13 cellular contexts compared by ENCODE assay signal in genomic region chr7:98418271-98418635, GRCh38. TPM values are rescaled to one million over a fixed set of nuclear protein-coding genes. Genes with fewer than 3 reads are reported as not detected.
DNase-seq lines count a peak whose midpoint lies in the region; FAIRE-seq and TF ChIP-seq lines count a peak whose summit lies in the region.
"Had no signal": no experiment of that assay in that cellular context is flagged by ENCODE, and none has a peak within 500 bp of the region (broad histone marks: within the 10 kb centered on the region; RNA-seq: fewer than 3 reads in every experiment).

No MANE protein-coding gene starts in this region.

- H3K9ac ChIP-seq in astrocyte (ENCODE audit: low read length) = peak overlapping the region; percentile 80

- no peaks in the 10 kb centered on the region for H3K79me2 ChIP-seq in astrocyte (ENCODE audit: insufficient read depth, low read length)
- H3K79me2 ChIP-seq in hepatocyte = no peaks in the 10 kb centered on the region

- H3K27me3 Mint-ChIP-seq in astrocyte (ENCODE audit: low read depth, unreplicated experiment) (no peaks in the 10 kb centered on the region), mesothelial cell of epicardium (ENCODE audit: low read depth) (no peaks in the 10 kb centered on the region)

- WGBS in hepatocyte (ENCODE audit: low lambda C conversion rate, missing lambda C conversion rate) = 87% methylated on average over 7 of the region's 7 CpGs

- H3K4me3 ChIP-seq in astrocyte (ENCODE audit: insufficient read depth, low read depth, low read length) (peak overlapping the region; percentile 16), hepatocyte (no peak overlapping the region), coronary artery (no peak overlapping the region)
- H3K4me3 ChIP-seq: gastroesophageal sphincter, right atrium auricular region had no signal

- TF ChIP-seq CTCF in astrocyte (IDR thresholded peaks at IDR 0.05; ENCODE audit: insufficient read depth, low read depth, low read length) = no peak
- TF ChIP-seq CTCF in hepatocyte (IDR thresholded peaks at IDR 0.05; ENCODE audit: poor library complexity) = no peak
- no peak for TF ChIP-seq CTCF in mesothelial cell of epicardium (IDR thresholded peaks at IDR 0.05; ENCODE audit: unreplicated experiment)
- no peak for TF ChIP-seq CTCF in coronary artery (IDR thresholded peaks at IDR 0.05)

- CTCF ChIA-PET in HEK293T (lab: Yijun Ruan, JAX) = interaction anchor here (1.4 kb wide), 1 partner anchor 415 kb away, joined by 4 read pairs; no protein-coding TSS in a partner anchor

- no peak for FAIRE-seq in astrocyte (lab: Jason Lieb, UNC)

- peaks cover 17% of the 10 kb centered on the region for H3K4me1 ChIP-seq in astrocyte (ENCODE audit: insufficient read depth, low read length)
- peaks cover 25% of the 10 kb centered on the region for H3K4me1 ChIP-seq in hepatocyte (ENCODE audit: insufficient read depth)
- H3K4me1 ChIP-seq: gastroesophageal sphincter, right atrium auricular region had no signal

- no peaks in the 10 kb centered on the region for H3K9me2 ChIP-seq in hepatocyte (replicated peaks; ENCODE audit: insufficient read depth)

- H3K36me3 Mint-ChIP-seq in astrocyte (ENCODE audit: low read depth, unreplicated experiment) (no peaks in the 10 kb centered on the region), mesothelial cell of epicardium (no peaks in the 10 kb centered on the region)
- H3K36me3 Mint-ChIP-seq: naive B cell had no signal

- H3K9me3 Mint-ChIP-seq in astrocyte (ENCODE audit: unreplicated experiment) = no peaks in the 10 kb centered on the region
- peaks cover 3% of the 10 kb centered on the region for H3K9me3 Mint-ChIP-seq in mesothelial cell of epicardium
- H3K9me3 Mint-ChIP-seq: stimulated activated naive CD8-positive, alpha-beta T cell treated with anti-CD3 and anti-CD28 coated beads, Interleukin-15, Interleukin-2, amounts not matched to agents 100 ng/mL and 50 ng/mL, for 24 hours had no signal

- H3K27me3 ChIP-seq in astrocyte (ENCODE audit: insufficient read depth, low read length) = no peaks in the 10 kb centered on the region
- no peaks in the 10 kb centered on the region for H3K27me3 ChIP-seq in hepatocyte
- H3K27me3 ChIP-seq: right atrium auricular region had no signal

- DNase-seq in HEK293T (ENCODE audit: extremely low spot score) (no peak), astrocyte (ENCODE audit: low read depth) (peak; percentile 79), hepatocyte (ENCODE audit: low spot score) (no peak), mesothelial cell of epicardium (ENCODE audit: low spot score in 2 of 2, unreplicated experiment in 2 of 2) (no peak), coronary artery (ENCODE audit: low spot score) (no peak), NCI-H510A treated with DMSO at 0.1 percent for 48 hours (lab: John Stamatoyannopoulos, UW) (no peak), activated gamma-delta T cell (lab: John Stamatoyannopoulos, UW) (no peak)
- DNase-seq: COR-L47, MM.1S, naive B cell had no signal

- POLR2A ChIA-PET in HEK293T (lab: Yijun Ruan, JAX) = interaction anchor here (2.0 kb wide), 1 partner anchor 17 kb away, joined by 8 read pairs; the partner anchor contains the start of gene BAIAP2L1

- peak overlapping the region; percentile 82 for H3K4me2 ChIP-seq in astrocyte (ENCODE audit: low read length)
- H3K4me2 ChIP-seq in hepatocyte = peak overlapping the region; percentile 8

- H2AFZ ChIP-seq in astrocyte (ENCODE audit: low read depth, low read length) (peak overlapping the region; percentile 57), hepatocyte (no peak overlapping the region)

- H4K20me1 ChIP-seq in astrocyte (ENCODE audit: insufficient read depth, low read length) = no peaks in the 10 kb centered on the region
- no peaks in the 10 kb centered on the region for H4K20me1 ChIP-seq in hepatocyte (ENCODE audit: insufficient read depth, poor library complexity, severe bottlenecking)

- H3K9me3 ChIP-seq in astrocyte (ENCODE audit: insufficient read depth, low read depth, low read length) (no peaks in the 10 kb centered on the region), hepatocyte (ENCODE audit: low read depth) (no peaks in the 10 kb centered on the region)
- H3K9me3 ChIP-seq: gastroesophageal sphincter, right atrium auricular region had no signal

- H3K27ac ChIP-seq in astrocyte (ENCODE audit: low read depth, low read length) (peak overlapping the region; percentile 98), hepatocyte (peak overlapping the region; percentile 94), coronary artery (no peak overlapping the region)
- H3K27ac ChIP-seq: gastroesophageal sphincter, right atrium auricular region had no signal

- H3K36me3 ChIP-seq in astrocyte (ENCODE audit: insufficient read depth, low read length) (no peaks in the 10 kb centered on the region), hepatocyte (replicated peaks; ENCODE audit: insufficient read depth, low read depth) (no peaks in the 10 kb centered on the region)
- H3K36me3 ChIP-seq: gastroesophageal sphincter, right atrium auricular region had no signal

- H3K27ac Mint-ChIP-seq in astrocyte (ENCODE audit: unreplicated experiment) (peak overlapping the region; percentile 95), mesothelial cell of epicardium (no peak overlapping the region)
- H3K27ac Mint-ChIP-seq: stimulated activated naive CD8-positive, alpha-beta T cell treated with anti-CD3 and anti-CD28 coated beads, Interleukin-15, Interleukin-2, amounts not matched to agents 100 ng/mL and 50 ng/mL, for 24 hours had no signal

- no peak overlapping the region for H3K4me3 Mint-ChIP-seq in astrocyte (ENCODE audit: unreplicated experiment)
- no peak overlapping the region for H3K4me3 Mint-ChIP-seq in mesothelial cell of epicardium
- H3K4me3 Mint-ChIP-seq: naive B cell; stimulated activated naive CD8-positive, alpha-beta T cell treated with anti-CD3 and anti-CD28 coated beads, Interleukin-15, Interleukin-2, amounts not matched to agents 100 ng/mL and 50 ng/mL, for 24 hours had no signal

- H3K4me1 Mint-ChIP-seq in astrocyte (ENCODE audit: low read depth, unreplicated experiment) = peaks cover 9% of the 10 kb centered on the region
- peaks cover 4% of the 10 kb centered on the region for H3K4me1 Mint-ChIP-seq in mesothelial cell of epicardium

TF ChIP-seq in HEK293T, 16 proteins besides CTCF, POLR2A, EP300 and RAD21:
- no peak for TF ChIP-seq SP1 (IDR thresholded peaks at IDR 0.05)
- no peak for TF ChIP-seq ZNF384 (IDR thresholded peaks at IDR 0.05)
- TF ChIP-seq CTBP1 (IDR thresholded peaks at IDR 0.05; ENCODE audit: borderline replicate concordance) = no peak
- TF ChIP-seq PKNOX1 (IDR thresholded peaks at IDR 0.05) = peak; percentile 28; the same call in 1 of the 2 replicates
- TF ChIP-seq FOXA1 (IDR thresholded peaks at IDR 0.05) = no peak

RNA-seq across cellular contexts. Expression of gene BAIAP2L1, which starts 17.4 kb away (rescaled TPM):
- 20.4 and 21.6 TPM in 2 replicates for total RNA-seq in astrocyte
- total RNA-seq in hepatocyte = 32.0 and 34.7 TPM in 2 replicates
- polyA plus RNA-seq in hepatocyte = 25.4 and 33.7 TPM in 2 replicates
- 27.2 to 31.0 TPM (median 30.0 TPM) in 3 replicates for total RNA-seq in mesothelial cell of epicardium

Comparison
In these comparisons a context has a peak if more than half of its experiments do, and no peak if none do; other contexts are left out.
1. H3K27ac ChIP-seq: peak in astrocyte (single experiment) and hepatocyte (single experiment); none in coronary artery (0 of 2).